Comparison of ENCODE assay signal across 22 cellular contexts in genomic region chrX:154592505-154592904, GRCh38. TPM values are rescaled to one million over a fixed set of nuclear protein-coding genes. Genes with fewer than 3 reads are reported as not detected.
"Had no signal": no experiment of that assay in that cellular context is flagged by ENCODE, and none has a peak within 500 bp of the region (broad histone marks: within the 10 kb centered on the region; RNA-seq: fewer than 3 reads in every experiment).

No MANE protein-coding gene starts in this region.

- ATAC-seq: HepG2, SK-N-SH treated with all-trans-retinoic acid at 6 μM for 48 hours had no signal

- DNase-seq: IMR-90, Kasumi-1, KG1, MM.1S, NCI-H1092 treated with DMSO at 0.1 percent for 48 hours, NCI-H1436, NCI-H187, NCI-H2029, NCI-H2081 treated with DMSO at 0.1 percent for 48 hours, NCI-H2171, NCI-H226, NCI-H446, NCI-H510A, NCI-H524 treated with DMSO at 0.1 percent for 48 hours, NCI-H69, NCI-H774, SHP77 treated with DMSO at 0.1 percent for 48 hours, SJCRH30 had no signal

- H3K9me3 ChIP-seq: SJCRH30 had no signal

- H3K36me3 ChIP-seq: SJCRH30 had no signal

- H3K4me3 ChIP-seq: SJCRH30 had no signal

- H3K27me3 ChIP-seq: SJCRH30 had no signal

- H3K27ac ChIP-seq: RWPE1, SJCRH30 had no signal

RNA-seq across cellular contexts. Expression of gene CTAG1A, which starts 7.6 kb away (rescaled TPM):
- total RNA-seq: HepG2, IMR-90, M059J, SJCRH30 had no signal
- polyA plus RNA-seq: HepG2, IMR-90 had no signal

RNA-seq across cellular contexts. Expression of gene CTAG1B, which starts 26.6 kb away (rescaled TPM):
- total RNA-seq: HepG2, IMR-90, M059J, SJCRH30 had no signal
- polyA plus RNA-seq: HepG2, IMR-90 had no signal
